8 cellular contexts compared by ENCODE assay signal in genomic region chr7:92246363-92247101, GRCh38. TPM values are rescaled to one million over a fixed set of nuclear protein-coding genes. Genes with fewer than 3 reads are reported as not detected.
DNase-seq lines count a peak whose midpoint lies in the region; ATAC-seq and TF ChIP-seq lines count a peak whose summit lies in the region.

No MANE protein-coding gene starts in this region.

- H3K27ac ChIP-seq in body of pancreas: peak overlapping the region; percentile 57 to 94 (median 88)
- H3K27ac ChIP-seq in iPS-18a (ENCODE audit: low read length): no peak overlapping the region

- no peak for TF ChIP-seq CTCF in body of pancreas (IDR thresholded peaks at IDR 0.05)

- peak overlapping the region; percentile 92 for H3K9ac ChIP-seq in iPS-18a (ENCODE audit: low read length)

- H3K4me3 ChIP-seq in body of pancreas: peak overlapping the region; percentile 94 to 98
- peak overlapping the region; percentile 98 for H3K4me3 ChIP-seq in iPS-18a (ENCODE audit: low read length)
- H3K4me3 ChIP-seq in skeletal muscle cell (ENCODE audit: low read depth, low read length): peak overlapping the region; percentile 98

- H3K27me3 ChIP-seq in body of pancreas (no peaks in the 10 kb centered on the region), iPS-18a (ENCODE audit: control insufficient read depth, insufficient read depth, low read length) (no peaks in the 10 kb centered on the region)

- no peak for TF ChIP-seq POLR2A in body of pancreas (IDR thresholded peaks at IDR 0.05)

- ATAC-seq in GM19372 (IDR thresholded peaks at IDR 0.05; ENCODE audit: low read depth, unreplicated experiment) (peak; percentile 19), HG03354 (IDR thresholded peaks at IDR 0.05; ENCODE audit: poor library complexity, severe bottlenecking, unreplicated experiment) (peak; percentile 44), body of pancreas (no peak)

- 1 to 2% methylated on average over 20 to 23 of the region's 34 CpGs for WGBS in body of pancreas, 2 donors

- H3K4me1 ChIP-seq in body of pancreas (peaks cover 28% of the 10 kb centered on the region), iPS-18a (ENCODE audit: control insufficient read depth, low read depth, low read length) (peaks cover 16% of the 10 kb centered on the region)

- no peaks in the 10 kb centered on the region for H3K9me3 ChIP-seq in body of pancreas
- no peaks in the 10 kb centered on the region for H3K9me3 ChIP-seq in iPS-18a (ENCODE audit: control insufficient read depth, low read depth, low read length)

- DNase-seq in DMS 273 treated with DMSO at 0.1 percent for 48 hours (lab: John Stamatoyannopoulos, UW) (peak; percentile 25), RPMI8226 (peak; percentile 58), body of pancreas (peak in 3 of 4 donors; percentile 9 to 18 (median 12)), skeletal muscle cell (ENCODE audit: low read depth) (no peak), GF-D8 (lab: John Stamatoyannopoulos, UW) (no peak)

- intact Hi-C loops in body of pancreas (cut with DNase I): no loop called here

- H3K36me3 ChIP-seq in body of pancreas (replicated peaks in 1 of 2; ENCODE audit: insufficient read depth in 1 of 2, low read depth in 2 of 2) (no peaks in the 10 kb centered on the region), iPS-18a (ENCODE audit: control insufficient read depth, low read depth, low read length) (no peaks in the 10 kb centered on the region)

RNA-seq across cellular contexts. Expression of gene ANKIB1, which starts 0.8 kb away (rescaled TPM):
- 10 to 100 TPM; 20.1 to 33.2 TPM for total RNA-seq in body of pancreas

RNA-seq across cellular contexts. Expression of gene KRIT1, which starts 0.8 kb away (rescaled TPM):
- total RNA-seq in body of pancreas: 100 to 1,000 TPM in 1 of 2 donors, 10 to 100 TPM in 1; 58.4 to 150 TPM

Comparison
In these comparisons a context has a peak if more than half of its experiments do, and no peak if none do; other contexts are left out.
1. DNase-seq: peak in DMS 273 treated with DMSO at 0.1 percent for 48 hours (single experiment), RPMI8226 (single experiment) and body of pancreas (3 of 4); none in skeletal muscle cell (single experiment) and GF-D8 (single experiment).
2. Peak in every context shown above with its lines, with median percentiles within 50 percentile points of each other: H3K4me3 ChIP-seq.